ENCODE assay signal across 10 cellular contexts in genomic region chr14:104690861-104691455, GRCh38. TPM values are rescaled to one million over a fixed set of nuclear protein-coding genes. Genes with fewer than 3 reads are reported as not detected.
DNase-seq lines count a peak whose midpoint lies in the region; ATAC-seq and TF ChIP-seq lines count a peak whose summit lies in the region.
"Had no signal": no experiment of that assay in that cellular context is flagged by ENCODE, and none has a peak within 500 bp of the region (broad histone marks: within the 10 kb centered on the region; RNA-seq: fewer than 3 reads in every experiment).

No MANE protein-coding gene starts in this region.

- peaks cover 0 to 25% of the 10 kb centered on the region in 2 donors for H3K27me3 ChIP-seq in left lung
- H3K27me3 ChIP-seq in tibial nerve = no peaks in the 10 kb centered on the region

- H3K4me3 ChIP-seq in left lung (peak overlapping the region; percentile 92 to 94), tibial nerve (peak overlapping the region; percentile 67 to 91 (median 84))

- 47 to 51% methylated on average over 7 to 15 of the region's 16 CpGs for WGBS in tibial nerve, 2 donors

- H3K4me1 Mint-ChIP-seq in activated naive CD4-positive, alpha-beta T cell treated with anti-CD3 and anti-CD28 coated beads for 36 hours (ENCODE audit: low read depth) = peaks cover 59% of the 10 kb centered on the region

- DNase-seq in activated naive CD4-positive, alpha-beta T cell treated with anti-CD3 and anti-CD28 coated beads for 36 hours = peak; percentile 32
- no peak for DNase-seq in activated naive CD4-positive, alpha-beta T cell (lab: John Stamatoyannopoulos, UW)
- DNase-seq in left lung (peak in 1 of 2 donors; percentile 58), tibial nerve (ENCODE audit: low spot score in 2 of 2) (no peak), NCI-H1105 treated with DMSO at 0.1 percent for 48 hours (lab: John Stamatoyannopoulos, UW) (no peak), islet precursor cell (no peak), HCEC 1CT (no peak)
- DNase-seq: activated CD4-positive, alpha-beta T cell treated with anti-CD3 and anti-CD28 coated beads for 1 hour; DMS79 had no signal

- intact Hi-C loops in activated naive CD4-positive, alpha-beta T cell treated with anti-CD3 and anti-CD28 coated beads for 36 hours (cut with micrococcal nuclease) = loop anchor here (2.0 kb wide), 1 partner anchor 26 kb away; no protein-coding TSS in a partner anchor
- intact Hi-C loops in left lung (cut with DNase I) = no loop called here

- H3K4me1 ChIP-seq in left lung (peaks cover 34 to 90% of the 10 kb centered on the region in 2 donors), tibial nerve (peaks cover 0 to 87% (median 81%) of the 10 kb centered on the region in 4 donors)

- no peak for TF ChIP-seq CTCF in left lung (IDR thresholded peaks at IDR 0.05)
- no peak for TF ChIP-seq CTCF in tibial nerve (IDR thresholded peaks at IDR 0.05)

- H3K4me3 Mint-ChIP-seq in activated naive CD4-positive, alpha-beta T cell treated with anti-CD3 and anti-CD28 coated beads for 36 hours = peak overlapping the region; percentile 73

- TF ChIP-seq EP300 in tibial nerve (IDR thresholded peaks at IDR 0.05) = no peak

- peak overlapping the region; percentile 24 for H3K27ac Mint-ChIP-seq in activated naive CD4-positive, alpha-beta T cell treated with anti-CD3 and anti-CD28 coated beads for 36 hours

- no peaks in the 10 kb centered on the region for H3K9me3 Mint-ChIP-seq in activated naive CD4-positive, alpha-beta T cell treated with anti-CD3 and anti-CD28 coated beads for 36 hours

- H3K27me3 Mint-ChIP-seq in activated naive CD4-positive, alpha-beta T cell treated with anti-CD3 and anti-CD28 coated beads for 36 hours (ENCODE audit: low read depth) = no peaks in the 10 kb centered on the region

- ATAC-seq in left lung = no peak

- CTCF ChIA-PET in activated naive CD4-positive, alpha-beta T cell treated with anti-CD3 and anti-CD28 coated beads for 36 hours (lab: Charles Lee) = interaction anchor here (1.4 kb wide), 1 partner anchor 25 kb away, joined by 4 read pairs; no protein-coding TSS in a partner anchor

- peak overlapping the region; percentile 97 for H3K27ac ChIP-seq in angular gyrus (ENCODE audit: low read depth, low read length)
- peak overlapping the region in 1 of 2 donors; percentile 74 for H3K27ac ChIP-seq in left lung
- peak overlapping the region; percentile 89 to 99 (median 92) for H3K27ac ChIP-seq in tibial nerve

- no peaks in the 10 kb centered on the region for H3K9me3 ChIP-seq in left lung
- H3K9me3 ChIP-seq in tibial nerve = no peaks in the 10 kb centered on the region

- H3K36me3 ChIP-seq in left lung (peaks cover 0 to 17% of the 10 kb centered on the region in 2 donors), tibial nerve (peaks cover 0 to 10% (median 0%) of the 10 kb centered on the region in 3 donors)

- H3K36me3 Mint-ChIP-seq in activated naive CD4-positive, alpha-beta T cell treated with anti-CD3 and anti-CD28 coated beads for 36 hours (ENCODE audit: low read depth) = peaks cover 1% of the 10 kb centered on the region

- no peak for TF ChIP-seq POLR2A in tibial nerve (IDR thresholded peaks at IDR 0.05)

RNA-seq across cellular contexts. Expression of gene INF2, which starts 1.5 kb away (rescaled TPM):
- total RNA-seq in activated naive CD4-positive, alpha-beta T cell treated with anti-CD3 and anti-CD28 coated beads for 36 hours = 10 to 100 TPM; 50.7 to 50.9 TPM
- total RNA-seq in left lung (100 to 1,000 TPM; 111 to 120 TPM), tibial nerve (100 to 1,000 TPM; 217 to 256 (median 239) TPM)

RNA-seq across cellular contexts. Expression of gene ADSS1, which starts 33.1 kb away (rescaled TPM):
- 1 to 10 TPM; 5.1 to 5.5 TPM for total RNA-seq in activated naive CD4-positive, alpha-beta T cell treated with anti-CD3 and anti-CD28 coated beads for 36 hours
- total RNA-seq in left lung = 1 to 10 TPM; 5.2 to 5.3 TPM
- total RNA-seq in tibial nerve = 10 to 100 TPM in 1 of 4 donors, 1 to 10 TPM in 3; 4.8 to 11.4 (median 6.3) TPM
